In the genomic region with DNA sequence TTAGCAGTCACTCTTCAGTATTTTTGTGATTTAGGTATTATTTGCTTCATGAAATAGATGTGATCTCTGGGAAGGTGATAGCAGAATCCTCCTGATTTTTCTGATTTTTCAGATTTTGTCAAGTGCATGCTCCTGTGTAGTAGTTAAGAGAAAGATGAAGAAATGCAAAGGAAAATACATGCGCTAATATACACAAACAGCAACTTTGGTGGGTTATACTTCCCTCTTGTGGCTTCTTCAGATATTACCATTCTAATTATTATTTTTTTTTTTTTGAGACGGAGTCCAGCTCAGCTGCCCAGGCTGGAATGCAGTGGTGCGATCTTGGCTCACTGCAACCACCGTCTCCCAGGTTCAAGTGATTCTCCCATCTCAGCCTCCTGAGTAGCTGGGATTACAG, we compare ENCODE assay signal across 2 cellular contexts.
TF ChIP-seq lines count a peak whose summit lies in the region.

No MANE protein-coding gene starts in this region.

TF ChIP-seq in Ishikawa, 13 proteins besides CTCF, POLR2A, EP300 and RAD21 (continued from another document):
- TF ChIP-seq, protein P1, sequence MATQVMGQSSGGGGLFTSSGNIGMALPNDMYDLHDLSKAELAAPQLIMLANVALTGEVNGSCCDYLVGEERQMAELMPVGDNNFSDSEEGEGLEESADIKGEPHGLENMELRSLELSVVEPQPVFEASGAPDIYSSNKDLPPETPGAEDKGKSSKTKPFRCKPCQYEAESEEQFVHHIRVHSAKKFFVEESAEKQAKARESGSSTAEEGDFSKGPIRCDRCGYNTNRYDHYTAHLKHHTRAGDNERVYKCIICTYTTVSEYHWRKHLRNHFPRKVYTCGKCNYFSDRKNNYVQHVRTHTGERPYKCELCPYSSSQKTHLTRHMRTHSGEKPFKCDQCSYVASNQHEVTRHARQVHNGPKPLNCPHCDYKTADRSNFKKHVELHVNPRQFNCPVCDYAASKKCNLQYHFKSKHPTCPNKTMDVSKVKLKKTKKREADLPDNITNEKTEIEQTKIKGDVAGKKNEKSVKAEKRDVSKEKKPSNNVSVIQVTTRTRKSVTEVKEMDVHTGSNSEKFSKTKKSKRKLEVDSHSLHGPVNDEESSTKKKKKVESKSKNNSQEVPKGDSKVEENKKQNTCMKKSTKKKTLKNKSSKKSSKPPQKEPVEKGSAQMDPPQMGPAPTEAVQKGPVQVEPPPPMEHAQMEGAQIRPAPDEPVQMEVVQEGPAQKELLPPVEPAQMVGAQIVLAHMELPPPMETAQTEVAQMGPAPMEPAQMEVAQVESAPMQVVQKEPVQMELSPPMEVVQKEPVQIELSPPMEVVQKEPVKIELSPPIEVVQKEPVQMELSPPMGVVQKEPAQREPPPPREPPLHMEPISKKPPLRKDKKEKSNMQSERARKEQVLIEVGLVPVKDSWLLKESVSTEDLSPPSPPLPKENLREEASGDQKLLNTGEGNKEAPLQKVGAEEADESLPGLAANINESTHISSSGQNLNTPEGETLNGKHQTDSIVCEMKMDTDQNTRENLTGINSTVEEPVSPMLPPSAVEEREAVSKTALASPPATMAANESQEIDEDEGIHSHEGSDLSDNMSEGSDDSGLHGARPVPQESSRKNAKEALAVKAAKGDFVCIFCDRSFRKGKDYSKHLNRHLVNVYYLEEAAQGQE (IDR thresholded peaks at IDR 0.05; ENCODE audit: low read depth): no peak
- no peak for TF ChIP-seq CEBPB (IDR thresholded peaks at IDR 0.05)
- no peak for TF ChIP-seq CREB1 (IDR thresholded peaks at IDR 0.05; ENCODE audit: low read depth)
- TF ChIP-seq, protein P2, sequence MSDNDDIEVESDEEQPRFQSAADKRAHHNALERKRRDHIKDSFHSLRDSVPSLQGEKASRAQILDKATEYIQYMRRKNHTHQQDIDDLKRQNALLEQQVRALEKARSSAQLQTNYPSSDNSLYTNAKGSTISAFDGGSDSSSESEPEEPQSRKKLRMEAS (IDR thresholded peaks at IDR 0.05): no peak
- TF ChIP-seq TCF12 (IDR thresholded peaks at IDR 0.05; ENCODE audit: low read depth): no peak
- TF ChIP-seq, protein P3, sequence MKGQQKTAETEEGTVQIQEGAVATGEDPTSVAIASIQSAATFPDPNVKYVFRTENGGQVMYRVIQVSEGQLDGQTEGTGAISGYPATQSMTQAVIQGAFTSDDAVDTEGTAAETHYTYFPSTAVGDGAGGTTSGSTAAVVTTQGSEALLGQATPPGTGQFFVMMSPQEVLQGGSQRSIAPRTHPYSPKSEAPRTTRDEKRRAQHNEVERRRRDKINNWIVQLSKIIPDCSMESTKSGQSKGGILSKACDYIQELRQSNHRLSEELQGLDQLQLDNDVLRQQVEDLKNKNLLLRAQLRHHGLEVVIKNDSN (IDR thresholded peaks at IDR 0.05): no peak
- no peak for TF ChIP-seq ZBTB7A (IDR thresholded peaks at IDR 0.05; ENCODE audit: low read depth)

TF ChIP-seq in GM12878, 131 proteins besides CTCF, POLR2A, EP300 and RAD21 (continued from another document):
- TF ChIP-seq, protein P4, sequence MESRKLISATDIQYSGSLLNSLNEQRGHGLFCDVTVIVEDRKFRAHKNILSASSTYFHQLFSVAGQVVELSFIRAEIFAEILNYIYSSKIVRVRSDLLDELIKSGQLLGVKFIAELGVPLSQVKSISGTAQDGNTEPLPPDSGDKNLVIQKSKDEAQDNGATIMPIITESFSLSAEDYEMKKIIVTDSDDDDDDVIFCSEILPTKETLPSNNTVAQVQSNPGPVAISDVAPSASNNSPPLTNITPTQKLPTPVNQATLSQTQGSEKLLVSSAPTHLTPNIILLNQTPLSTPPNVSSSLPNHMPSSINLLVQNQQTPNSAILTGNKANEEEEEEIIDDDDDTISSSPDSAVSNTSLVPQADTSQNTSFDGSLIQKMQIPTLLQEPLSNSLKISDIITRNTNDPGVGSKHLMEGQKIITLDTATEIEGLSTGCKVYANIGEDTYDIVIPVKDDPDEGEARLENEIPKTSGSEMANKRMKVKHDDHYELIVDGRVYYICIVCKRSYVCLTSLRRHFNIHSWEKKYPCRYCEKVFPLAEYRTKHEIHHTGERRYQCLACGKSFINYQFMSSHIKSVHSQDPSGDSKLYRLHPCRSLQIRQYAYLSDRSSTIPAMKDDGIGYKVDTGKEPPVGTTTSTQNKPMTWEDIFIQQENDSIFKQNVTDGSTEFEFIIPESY (IDR thresholded peaks at IDR 0.05): peak; percentile 88
- peak; percentile 67; the same call in 1 of the 2 replicates for TF ChIP-seq ZNF24 (IDR thresholded peaks at IDR 0.05)
- no peak for TF ChIP-seq BMI1 (IDR thresholded peaks at IDR 0.05; ENCODE audit: borderline replicate concordance)
- TF ChIP-seq ZBED1 (IDR thresholded peaks at IDR 0.05; ENCODE audit: borderline replicate concordance): no peak
- TF ChIP-seq ZNF384 (IDR thresholded peaks at IDR 0.05; ENCODE audit: borderline replicate concordance, low read depth, low read length): peak; percentile 72; the same call in 1 of the 2 replicates
- no peak for TF ChIP-seq POLR2AphosphoS2 (IDR thresholded peaks at IDR 0.05; ENCODE audit: low read depth, low read length)
- TF ChIP-seq CHD2 (IDR thresholded peaks at IDR 0.05; ENCODE audit: borderline replicate concordance, low read depth, low read length): no peak
- TF ChIP-seq SMC3 (IDR thresholded peaks at IDR 0.05; ENCODE audit: borderline replicate concordance, low read length): peak; percentile 52; the same call in 1 of the 2 replicates
